In genomic region chr3:11154036-11154952, GRCh38 we compare ENCODE assay signal across 8 cellular contexts. TPM values are rescaled to one million over a fixed set of nuclear protein-coding genes. Genes with fewer than 3 reads are reported as not detected.
DNase-seq lines count a peak whose midpoint lies in the region; ATAC-seq and TF ChIP-seq lines count a peak whose summit lies in the region.

A gene with protein sequence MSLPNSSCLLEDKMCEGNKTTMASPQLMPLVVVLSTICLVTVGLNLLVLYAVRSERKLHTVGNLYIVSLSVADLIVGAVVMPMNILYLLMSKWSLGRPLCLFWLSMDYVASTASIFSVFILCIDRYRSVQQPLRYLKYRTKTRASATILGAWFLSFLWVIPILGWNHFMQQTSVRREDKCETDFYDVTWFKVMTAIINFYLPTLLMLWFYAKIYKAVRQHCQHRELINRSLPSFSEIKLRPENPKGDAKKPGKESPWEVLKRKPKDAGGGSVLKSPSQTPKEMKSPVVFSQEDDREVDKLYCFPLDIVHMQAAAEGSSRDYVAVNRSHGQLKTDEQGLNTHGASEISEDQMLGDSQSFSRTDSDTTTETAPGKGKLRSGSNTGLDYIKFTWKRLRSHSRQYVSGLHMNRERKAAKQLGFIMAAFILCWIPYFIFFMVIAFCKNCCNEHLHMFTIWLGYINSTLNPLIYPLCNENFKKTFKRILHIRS (plus strand): TSS chr3:11154493. CDS start chr3:11259038, 104,545 bp downstream.

- intact Hi-C loops in ascending aorta (cut with DNase I), result loop anchor here (1.0 to 5.0 kb wide), 4 partner anchors 17 to 181 kb away; partner anchors contain the start of gene ATG7

- H3K9me3 ChIP-seq in ascending aorta, result no peaks in the 10 kb centered on the region

- H3K4me1 ChIP-seq in ascending aorta, result peaks cover 6 to 22% of the 10 kb centered on the region in 2 donors

- DNase-seq in NCI-H748 (lab: John Stamatoyannopoulos, UW; ENCODE audit: unreplicated experiment) (peak; percentile 24), NCI-H748 treated with DMSO at 0.1 percent for 48 hours (lab: John Stamatoyannopoulos, UW) (no peak), ascending aorta (ENCODE audit: low spot score in 2 of 2) (peak in 1 of 2 donors; percentile 77), iPS-NIHi11 (ENCODE audit: low spot score) (peak; percentile 62), NCI-H2171 treated with DMSO at 0.1 percent for 48 hours (lab: John Stamatoyannopoulos, UW) (no peak), NK-92 (lab: John Stamatoyannopoulos, UW; ENCODE audit: unreplicated experiment) (no peak)

- H3K4me3 Mint-ChIP-seq in stimulated activated memory B cell treated with anti-CD40 and anti-IgM and Interleukin-4, amounts not matched to agents 10 μg/mL and 1 μg/mL and 100 μg/mL, for 72 hours, result peak within 1 kb of the TSS; percentile 68

- peak within 1 kb of the TSS; percentile 94 to 96 for H3K27ac ChIP-seq in ascending aorta

- H3K27me3 ChIP-seq in ascending aorta, result no peaks in the 10 kb centered on the region

- H3K9me3 Mint-ChIP-seq in stimulated activated memory B cell treated with anti-CD40 and anti-IgM and Interleukin-4, amounts not matched to agents 10 μg/mL and 1 μg/mL and 100 μg/mL, for 72 hours, result no peaks in the 10 kb centered on the region

- H3K27ac Mint-ChIP-seq in stimulated activated memory B cell treated with anti-CD40 and anti-IgM and Interleukin-4, amounts not matched to agents 10 μg/mL and 1 μg/mL and 100 μg/mL, for 72 hours, result no peak within 1 kb of the TSS

- H3K36me3 Mint-ChIP-seq in stimulated activated memory B cell treated with anti-CD40 and anti-IgM and Interleukin-4, amounts not matched to agents 10 μg/mL and 1 μg/mL and 100 μg/mL, for 72 hours, result no peaks in the 10 kb centered on the region

- H3K4me1 Mint-ChIP-seq in stimulated activated memory B cell treated with anti-CD40 and anti-IgM and Interleukin-4, amounts not matched to agents 10 μg/mL and 1 μg/mL and 100 μg/mL, for 72 hours, result peaks cover 25% of the 10 kb centered on the region

- peak within 1 kb of the TSS; percentile 80 to 87 for H3K4me3 ChIP-seq in ascending aorta

- H3K36me3 ChIP-seq in ascending aorta, result no peaks in the 10 kb centered on the region

- ATAC-seq in stimulated activated memory B cell treated with anti-CD40 and anti-IgM and Interleukin-4, amounts not matched to agents 10 μg/mL and 1 μg/mL and 100 μg/mL, for 72 hours, result peak; percentile 68
- no peak for ATAC-seq in GM18907 (IDR thresholded peaks at IDR 0.05; ENCODE audit: unreplicated experiment)

- H3K27me3 Mint-ChIP-seq in stimulated activated memory B cell treated with anti-CD40 and anti-IgM and Interleukin-4, amounts not matched to agents 10 μg/mL and 1 μg/mL and 100 μg/mL, for 72 hours, result peaks cover 44% of the 10 kb centered on the region

- no peak for TF ChIP-seq CTCF in ascending aorta (IDR thresholded peaks at IDR 0.05)

RNA-seq across cellular contexts. Expression of the gene that starts here (rescaled TPM):
- 6.2 TPM for total RNA-seq in ascending aorta

Comparison
In these comparisons a context has a peak if more than half of its experiments do, and no peak if none do; other contexts are left out.
1. DNase-seq: peak in NCI-H748 (single experiment) and iPS-NIHi11 (single experiment); none in NCI-H748 treated with DMSO at 0.1 percent for 48 hours (single experiment), NCI-H2171 treated with DMSO at 0.1 percent for 48 hours (single experiment) and NK-92 (single experiment).